13 cellular contexts compared by ENCODE assay signal in the genomic region with DNA sequence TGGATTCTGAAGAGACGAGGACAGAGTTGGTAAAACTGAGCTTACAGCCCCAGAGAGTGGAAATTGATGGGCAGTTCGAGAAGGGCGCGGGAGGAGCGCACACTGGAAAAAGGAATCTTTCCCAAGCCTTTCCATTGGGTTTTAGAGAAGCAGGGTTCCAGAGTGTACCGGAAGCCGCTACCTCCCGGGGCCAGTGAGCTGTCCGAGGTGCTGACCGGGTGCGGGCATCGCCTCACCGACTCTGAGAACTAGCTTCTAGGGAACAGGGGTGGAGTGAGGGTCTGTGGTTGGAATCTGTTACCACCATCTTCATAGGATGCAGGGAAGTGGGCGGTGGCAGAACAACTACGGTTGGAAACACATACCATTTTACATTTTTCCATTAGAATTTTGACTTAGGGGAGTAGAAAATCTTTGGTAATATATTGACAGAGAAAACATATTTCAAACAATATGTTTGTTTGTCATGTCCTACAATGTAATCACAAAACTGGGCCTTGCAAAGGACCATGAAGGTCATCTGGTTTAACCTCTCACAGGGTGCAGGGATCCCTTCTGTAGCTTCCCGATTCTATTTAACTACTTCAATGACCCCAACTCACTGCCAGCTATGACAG. TPM values are rescaled to one million over a fixed set of nuclear protein-coding genes. Genes with fewer than 3 reads are reported as not detected.
DNase-seq lines count a peak whose midpoint lies in the region; TF ChIP-seq lines count a peak whose summit lies in the region.
"Had no signal": no experiment of that assay in that cellular context is flagged by ENCODE, and none has a peak within 500 bp of the region (broad histone marks: within the 10 kb centered on the region; RNA-seq: fewer than 3 reads in every experiment).

No MANE protein-coding gene starts in this region.

- WGBS in esophagus squamous epithelium, 2 donors: 18 to 41% methylated on average over 15 to 16 of the region's 16 CpGs

- no peaks in the 10 kb centered on the region for H3F3A ChIP-seq in PC-9 (ENCODE audit: insufficient read depth, low read depth)

- H2AFZ ChIP-seq in PC-9: no peak overlapping the region

- CTCF ChIA-PET in PC-9 (lab: Charles Lee): no interaction called here

- H3K9me3 ChIP-seq in PC-9 (ENCODE audit: insufficient read depth, low read depth): no peaks in the 10 kb centered on the region
- no peaks in the 10 kb centered on the region for H3K9me3 ChIP-seq in esophagus squamous epithelium

- no peak for TF ChIP-seq CTCF in progenitor cell of endocrine pancreas (IDR thresholded peaks at IDR 0.05; ENCODE audit: unreplicated experiment)
- TF ChIP-seq CTCF in PC-9 (conservative IDR thresholded peaks at IDR 0.05): no peak
- no peak for TF ChIP-seq CTCF in esophagus squamous epithelium (IDR thresholded peaks at IDR 0.05)
- no peak for TF ChIP-seq CTCF in coronary artery (IDR thresholded peaks at IDR 0.05)

- no peaks in the 10 kb centered on the region for H3K36me3 Mint-ChIP-seq in progenitor cell of endocrine pancreas (ENCODE audit: insufficient read depth)
- H3K36me3 Mint-ChIP-seq: stimulated activated memory B cell treated with anti-CD40 and anti-IgM and Interleukin-4, amounts not matched to agents 10 μg/mL and 1 μg/mL and 100 μg/mL, for 72 hours had no signal

- TF ChIP-seq POLR2A in esophagus squamous epithelium (IDR thresholded peaks at IDR 0.05): no peak

- H3K4me3 ChIP-seq in PC-9: no peak overlapping the region
- H3K4me3 ChIP-seq in esophagus squamous epithelium: no peak overlapping the region
- no peak overlapping the region for H3K4me3 ChIP-seq in coronary artery
- H3K4me3 ChIP-seq: SK-N-MC had no signal

- no peaks in the 10 kb centered on the region for H3K9me3 Mint-ChIP-seq in progenitor cell of endocrine pancreas (ENCODE audit: low read depth)
- H3K9me3 Mint-ChIP-seq: stimulated activated memory B cell treated with anti-CD40 and anti-IgM and Interleukin-4, amounts not matched to agents 10 μg/mL and 1 μg/mL and 100 μg/mL, for 72 hours had no signal

- H3K79me2 ChIP-seq in PC-9 (ENCODE audit: low read depth): no peaks in the 10 kb centered on the region

- H3K4me2 ChIP-seq in PC-9: no peak overlapping the region

- H3K27me3 ChIP-seq in PC-9 (ENCODE audit: insufficient read depth, low read depth) (peaks cover 80% of the 10 kb centered on the region), esophagus squamous epithelium (peaks cover 0 to 36% (median 0%) of the 10 kb centered on the region in 4 donors)

- H3K4me1 ChIP-seq in PC-9 (replicated peaks; ENCODE audit: insufficient read depth) (no peaks in the 10 kb centered on the region), esophagus squamous epithelium (no peaks in the 10 kb centered on the region)

- no peak overlapping the region for H3K27ac Mint-ChIP-seq in progenitor cell of endocrine pancreas
- H3K27ac Mint-ChIP-seq: stimulated activated memory B cell treated with anti-CD40 and anti-IgM and Interleukin-4, amounts not matched to agents 10 μg/mL and 1 μg/mL and 100 μg/mL, for 72 hours had no signal

- H3K36me3 ChIP-seq in PC-9 (ENCODE audit: low read depth) (no peaks in the 10 kb centered on the region), esophagus squamous epithelium (no peaks in the 10 kb centered on the region)

- peaks cover 19% of the 10 kb centered on the region for H3K27me3 Mint-ChIP-seq in progenitor cell of endocrine pancreas

- H3K4me1 Mint-ChIP-seq in progenitor cell of endocrine pancreas (ENCODE audit: low read depth): no peaks in the 10 kb centered on the region
- H3K4me1 Mint-ChIP-seq: stimulated activated memory B cell treated with anti-CD40 and anti-IgM and Interleukin-4, amounts not matched to agents 10 μg/mL and 1 μg/mL and 100 μg/mL, for 72 hours had no signal

- POLR2A ChIA-PET in PC-9 (lab: Charles Lee; ENCODE audit: unreplicated experiment): no interaction called here

- no TSS peak for BruUV-seq in PC-9 (replicated peaks; lab: Mats Ljungman, UMichigan)

- intact Hi-C loops in PC-9 (cut with micrococcal nuclease; ENCODE audit: unreplicated experiment): no loop called here
- intact Hi-C loops in esophagus squamous epithelium (cut with DNase I): no loop called here

- 0 out of 2 replicates have a peak, but pooled peaks cover 4% of the 10 kb centered on the region for H4K20me1 ChIP-seq in PC-9 (ENCODE audit: insufficient read depth)

- no peaks in the 10 kb centered on the region for H3K9me2 ChIP-seq in PC-9 (ENCODE audit: insufficient read depth)

- DNase-seq in activated CD4-positive, alpha-beta T cell treated with anti-CD3 and anti-CD28 coated beads, Interleukin-2, amount 50 U/mL, for 48 hours: peak; percentile 13 to 27
- DNase-seq in activated CD4-positive, alpha-beta T cell treated with anti-CD3 and anti-CD28 coated beads for 4 hours: no peak
- DNase-seq in fibroblast of peridontal ligament (ENCODE audit: extremely low read depth) (peak; percentile 0), progenitor cell of endocrine pancreas (ENCODE audit: low spot score, unreplicated experiment) (peak; percentile 76), PC-9 (no peak), esophagus squamous epithelium (lab: John Stamatoyannopoulos, UW) (no peak), coronary artery (ENCODE audit: low spot score) (no peak)
- DNase-seq: effector CD8-positive, alpha-beta T cell had no signal

- H3K27ac ChIP-seq in PC-9 (no peak overlapping the region), esophagus squamous epithelium (no peak overlapping the region), coronary artery (no peak overlapping the region)
- H3K27ac ChIP-seq: SK-N-MC had no signal

- H3K4me3 Mint-ChIP-seq in progenitor cell of endocrine pancreas (ENCODE audit: low read depth): no peak overlapping the region
- H3K4me3 Mint-ChIP-seq: stimulated activated memory B cell treated with anti-CD40 and anti-IgM and Interleukin-4, amounts not matched to agents 10 μg/mL and 1 μg/mL and 100 μg/mL, for 72 hours had no signal

TF ChIP-seq in PFSK-1, 5 proteins besides CTCF, POLR2A, EP300 and RAD21:
- TF ChIP-seq, protein P1, sequence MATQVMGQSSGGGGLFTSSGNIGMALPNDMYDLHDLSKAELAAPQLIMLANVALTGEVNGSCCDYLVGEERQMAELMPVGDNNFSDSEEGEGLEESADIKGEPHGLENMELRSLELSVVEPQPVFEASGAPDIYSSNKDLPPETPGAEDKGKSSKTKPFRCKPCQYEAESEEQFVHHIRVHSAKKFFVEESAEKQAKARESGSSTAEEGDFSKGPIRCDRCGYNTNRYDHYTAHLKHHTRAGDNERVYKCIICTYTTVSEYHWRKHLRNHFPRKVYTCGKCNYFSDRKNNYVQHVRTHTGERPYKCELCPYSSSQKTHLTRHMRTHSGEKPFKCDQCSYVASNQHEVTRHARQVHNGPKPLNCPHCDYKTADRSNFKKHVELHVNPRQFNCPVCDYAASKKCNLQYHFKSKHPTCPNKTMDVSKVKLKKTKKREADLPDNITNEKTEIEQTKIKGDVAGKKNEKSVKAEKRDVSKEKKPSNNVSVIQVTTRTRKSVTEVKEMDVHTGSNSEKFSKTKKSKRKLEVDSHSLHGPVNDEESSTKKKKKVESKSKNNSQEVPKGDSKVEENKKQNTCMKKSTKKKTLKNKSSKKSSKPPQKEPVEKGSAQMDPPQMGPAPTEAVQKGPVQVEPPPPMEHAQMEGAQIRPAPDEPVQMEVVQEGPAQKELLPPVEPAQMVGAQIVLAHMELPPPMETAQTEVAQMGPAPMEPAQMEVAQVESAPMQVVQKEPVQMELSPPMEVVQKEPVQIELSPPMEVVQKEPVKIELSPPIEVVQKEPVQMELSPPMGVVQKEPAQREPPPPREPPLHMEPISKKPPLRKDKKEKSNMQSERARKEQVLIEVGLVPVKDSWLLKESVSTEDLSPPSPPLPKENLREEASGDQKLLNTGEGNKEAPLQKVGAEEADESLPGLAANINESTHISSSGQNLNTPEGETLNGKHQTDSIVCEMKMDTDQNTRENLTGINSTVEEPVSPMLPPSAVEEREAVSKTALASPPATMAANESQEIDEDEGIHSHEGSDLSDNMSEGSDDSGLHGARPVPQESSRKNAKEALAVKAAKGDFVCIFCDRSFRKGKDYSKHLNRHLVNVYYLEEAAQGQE (IDR thresholded peaks at IDR 0.05; ENCODE audit: insufficient read depth in 1 of 2, low read depth in 2 of 2, low read length in 2 of 2): peak; percentile 93 to 95
- TF ChIP-seq SIN3A (IDR thresholded peaks at IDR 0.05; ENCODE audit: borderline replicate concordance, insufficient read depth, low read length): no peak

RNA-seq across cellular contexts. Expression of gene NMS, which starts 0.7 kb away (rescaled TPM):
- not detected for polyA plus RNA-seq in PFSK-1 (2012; ENCODE audit: insufficient read length, low read depth)
- total RNA-seq in progenitor cell of endocrine pancreas (not detected in 2 replicates), PC-9 (2021) (not detected in 2 replicates), esophagus squamous epithelium (not detected)
- total RNA-seq: left colon, sciatic nerve had no signal

RNA-seq across cellular contexts. Expression of gene CHST10, which starts 53.5 kb away (rescaled TPM):
- polyA plus RNA-seq in PFSK-1 (2012; ENCODE audit: insufficient read length, low read depth): 20.6 TPM
- 22.1 TPM in 2 replicates for total RNA-seq in progenitor cell of endocrine pancreas
- not detected in 2 replicates for total RNA-seq in PC-9 (2021)
- total RNA-seq in esophagus squamous epithelium: 1 to 10 TPM in 2 of 4 donors, under 1 TPM in 2; 0.53 to 7.0 (median 3.2) TPM

Comparison
In these comparisons a context has a peak if more than half of its experiments do, and no peak if none do; other contexts are left out.
1. DNase-seq: peak in activated CD4-positive, alpha-beta T cell treated with anti-CD3 and anti-CD28 coated beads, Interleukin-2, amount 50 U/mL, for 48 hours (2 of 2), fibroblast of peridontal ligament (single experiment) and progenitor cell of endocrine pancreas (single experiment); none in activated CD4-positive, alpha-beta T cell treated with anti-CD3 and anti-CD28 coated beads for 4 hours (0 of 2), PC-9 (0 of 2), esophagus squamous epithelium (single experiment) and coronary artery (single experiment).